ENCODE assay signal across 8 cellular contexts in the genomic region with DNA sequence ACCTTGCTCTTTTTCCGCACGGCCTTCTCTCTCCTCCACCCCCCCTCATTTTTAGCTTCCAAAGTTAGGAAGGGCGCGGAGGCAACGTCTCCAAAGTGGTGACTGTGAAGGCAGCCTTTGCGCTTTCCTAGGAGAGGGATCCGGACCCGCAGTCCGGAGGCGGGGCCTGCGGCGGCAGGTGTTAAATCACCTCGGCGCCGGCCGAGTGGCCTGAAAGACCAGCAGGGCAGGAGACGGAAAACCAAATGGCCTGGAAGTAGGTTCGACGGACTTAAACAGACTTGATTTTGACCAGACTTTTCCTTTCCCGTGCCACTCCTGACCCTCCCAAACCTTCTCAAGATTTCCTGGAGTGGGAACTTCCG. TPM values are rescaled to one million over a fixed set of nuclear protein-coding genes. Genes with fewer than 3 reads are reported as not detected.
DNase-seq lines count a peak whose midpoint lies in the region; ATAC-seq and TF ChIP-seq lines count a peak whose summit lies in the region.

No MANE protein-coding gene starts in this region.

- peak overlapping the region; percentile 96 for H3K27ac Mint-ChIP-seq in activated naive CD8-positive, alpha-beta T cell treated with anti-CD3 and anti-CD28 coated beads for 36 hours

- H3K9me2 ChIP-seq in PC-9 (ENCODE audit: insufficient read depth), result no peaks in the 10 kb centered on the region

- 0 to 1% methylated on average over 21 of the region's 21 CpGs for WGBS in heart right ventricle, 2 donors

- ATAC-seq in HG03039 (IDR thresholded peaks at IDR 0.05; ENCODE audit: unreplicated experiment) (peak; percentile 5), heart right ventricle (peak in 7 of 8 donors; percentile 4 to 24 (median 12))

- peak overlapping the region; percentile 95 for H3K4me2 ChIP-seq in PC-9

- H3K36me3 ChIP-seq in PC-9 (ENCODE audit: low read depth) (peaks cover 18% of the 10 kb centered on the region; the same call in 1 of the 2 replicates), heart right ventricle (peaks cover 0 to 5% (median 0%) of the 10 kb centered on the region in 9 donors)

- H3K4me1 ChIP-seq in PC-9 (replicated peaks; ENCODE audit: insufficient read depth), result peaks cover 29% of the 10 kb centered on the region
- peaks cover 3 to 50% (median 38%) of the 10 kb centered on the region in 9 donors for H3K4me1 ChIP-seq in heart right ventricle

- peak overlapping the region; percentile 95 for H3K4me3 Mint-ChIP-seq in activated naive CD8-positive, alpha-beta T cell treated with anti-CD3 and anti-CD28 coated beads for 36 hours

- H3K27me3 Mint-ChIP-seq in activated naive CD8-positive, alpha-beta T cell treated with anti-CD3 and anti-CD28 coated beads for 36 hours, result no peaks in the 10 kb centered on the region

- H3K27me3 ChIP-seq in PC-9 (ENCODE audit: insufficient read depth, low read depth) (no peaks in the 10 kb centered on the region), heart right ventricle (no peaks in the 10 kb centered on the region)

- peak overlapping the region; percentile 94 for H3K4me3 ChIP-seq in PC-9
- H3K4me3 ChIP-seq in heart right ventricle, result peak overlapping the region; percentile 73 to 98 (median 88)

- peaks cover 5% of the 10 kb centered on the region for H3K9me3 Mint-ChIP-seq in activated naive CD8-positive, alpha-beta T cell treated with anti-CD3 and anti-CD28 coated beads for 36 hours

- no TSS peak for BruUV-seq in PC-9 (replicated peaks; lab: Mats Ljungman, UMichigan)

- H3K9me3 ChIP-seq in PC-9 (ENCODE audit: insufficient read depth, low read depth) (peaks cover 12% of the 10 kb centered on the region), heart right ventricle (peaks cover 0 to under 1% (median 0%) of the 10 kb centered on the region in 11 donors)

- H3K79me2 ChIP-seq in PC-9 (ENCODE audit: low read depth), result peaks cover 69% of the 10 kb centered on the region

- peaks cover 39% of the 10 kb centered on the region for H3F3A ChIP-seq in PC-9 (ENCODE audit: insufficient read depth, low read depth)

- H3K27ac ChIP-seq in PC-9, result peak overlapping the region; percentile 85
- H3K27ac ChIP-seq in heart right ventricle, result peak overlapping the region; percentile 82 to 98 (median 94)

- peaks cover 25% of the 10 kb centered on the region for H3K36me3 Mint-ChIP-seq in activated naive CD8-positive, alpha-beta T cell treated with anti-CD3 and anti-CD28 coated beads for 36 hours

- POLR2A ChIA-PET in PC-9 (lab: Charles Lee; ENCODE audit: unreplicated experiment), result interaction anchor here (0.5 to 0.7 kb wide), 2 partner anchors 94 to 1169 kb away, joined by 3 to 4 read pairs; no protein-coding TSS in a partner anchor

- peak; percentile 13 to 15 for DNase-seq in SHP77 (lab: John Stamatoyannopoulos, UW)
- DNase-seq in SHP77 treated with DMSO at 0.1 percent for 48 hours (lab: John Stamatoyannopoulos, UW), result no peak
- peak; percentile 63 to 66 for DNase-seq in PC-9
- peak; percentile 50 for DNase-seq in activated naive CD8-positive, alpha-beta T cell treated with anti-CD3 and anti-CD28 coated beads for 36 hours
- peak in 1 of 2 donors; percentile 36 for DNase-seq in heart right ventricle
- DNase-seq in pons (ENCODE audit: low spot score), result peak; percentile 45
- no peak for DNase-seq in hippocampal formation (lab: John Stamatoyannopoulos, UW)

- peak overlapping the region; percentile 83 for H2AFZ ChIP-seq in PC-9

- H4K20me1 ChIP-seq in PC-9 (ENCODE audit: insufficient read depth), result peaks cover 44% of the 10 kb centered on the region

- peaks cover 39% of the 10 kb centered on the region for H3K4me1 Mint-ChIP-seq in activated naive CD8-positive, alpha-beta T cell treated with anti-CD3 and anti-CD28 coated beads for 36 hours

- intact Hi-C loops in PC-9 (cut with micrococcal nuclease; ENCODE audit: unreplicated experiment), result loop anchor here (1.0 to 5.0 kb wide), 7 partner anchors 43 to 1173 kb away; partner anchors contain the start of genes CYBRD1, DCAF17, DLX2 and DYNC1I2
- intact Hi-C loops in heart right ventricle (cut with DNase I), result loop anchor here in 4 of 10 donors (5.0 to 10.0 kb wide), 4 partner anchors 165 to 758 kb away; partner anchors contain the start of genes DYNC1I2 (in 1 of the 4) and TLK1 (in 1 of the 4)

- TF ChIP-seq CTCF in PC-9 (conservative IDR thresholded peaks at IDR 0.05), result no peak
- no peak for TF ChIP-seq CTCF in heart right ventricle (IDR thresholded peaks at IDR 0.05)

- CTCF ChIA-PET in PC-9 (lab: Charles Lee), result interaction anchor here (0.7 to 1.8 kb wide), 2 partner anchors 487 to 507 kb away, joined by 3 read pairs; no protein-coding TSS in a partner anchor

RNA-seq across cellular contexts. Expression of gene GORASP2, which starts 0.6 kb away (rescaled TPM):
- total RNA-seq in PC-9 (2021) (74.7 and 110 TPM in 2 replicates), heart right ventricle (10 to 100 TPM; 54.2 to 74.1 (median 62.1) TPM)
- total RNA-seq in activated naive CD8-positive, alpha-beta T cell treated with anti-CD3 and anti-CD28 coated beads for 36 hours, result 10 to 100 TPM; 84.5 to 95.0 TPM
- 10 to 100 TPM; 15.4 to 56.2 TPM for polyA plus RNA-seq in heart right ventricle

Comparison
In these comparisons a context has a peak if more than half of its experiments do, and no peak if none do; other contexts are left out.
1. DNase-seq: peak in SHP77 (2 of 2), PC-9 (2 of 2), activated naive CD8-positive, alpha-beta T cell treated with anti-CD3 and anti-CD28 coated beads for 36 hours (single experiment) and pons (single experiment); none in SHP77 treated with DMSO at 0.1 percent for 48 hours (single experiment) and hippocampal formation (0 of 2).